In genomic region chr17:49505854-49506253, GRCh38 we compare ENCODE assay signal across 1 cellular context.
TF ChIP-seq lines count a peak whose summit lies in the region.

No MANE protein-coding gene starts in this region.

TF ChIP-seq in GM23338, 12 proteins besides CTCF, POLR2A, EP300 and RAD21 (continued from another document):
- TF ChIP-seq REST (IDR thresholded peaks at IDR 0.05; ENCODE audit: unreplicated experiment) (no peak), ZNF331 (CRISPR knock-in tag; IDR thresholded peaks at IDR 0.05; ENCODE audit: low read depth) (no peak), ETS1 (IDR thresholded peaks at IDR 0.05) (no peak), EZH2phosphoT487 (IDR thresholded peaks at IDR 0.05; ENCODE audit: unreplicated experiment) (no peak), EZH2 (IDR thresholded peaks at IDR 0.05; ENCODE audit: low read depth, unreplicated experiment) (no peak), JUNB (IDR thresholded peaks at IDR 0.05; ENCODE audit: unreplicated experiment) (no peak)
TF ChIP-seq in GM23338: peak in this region for 0.
